In the genomic region with DNA sequence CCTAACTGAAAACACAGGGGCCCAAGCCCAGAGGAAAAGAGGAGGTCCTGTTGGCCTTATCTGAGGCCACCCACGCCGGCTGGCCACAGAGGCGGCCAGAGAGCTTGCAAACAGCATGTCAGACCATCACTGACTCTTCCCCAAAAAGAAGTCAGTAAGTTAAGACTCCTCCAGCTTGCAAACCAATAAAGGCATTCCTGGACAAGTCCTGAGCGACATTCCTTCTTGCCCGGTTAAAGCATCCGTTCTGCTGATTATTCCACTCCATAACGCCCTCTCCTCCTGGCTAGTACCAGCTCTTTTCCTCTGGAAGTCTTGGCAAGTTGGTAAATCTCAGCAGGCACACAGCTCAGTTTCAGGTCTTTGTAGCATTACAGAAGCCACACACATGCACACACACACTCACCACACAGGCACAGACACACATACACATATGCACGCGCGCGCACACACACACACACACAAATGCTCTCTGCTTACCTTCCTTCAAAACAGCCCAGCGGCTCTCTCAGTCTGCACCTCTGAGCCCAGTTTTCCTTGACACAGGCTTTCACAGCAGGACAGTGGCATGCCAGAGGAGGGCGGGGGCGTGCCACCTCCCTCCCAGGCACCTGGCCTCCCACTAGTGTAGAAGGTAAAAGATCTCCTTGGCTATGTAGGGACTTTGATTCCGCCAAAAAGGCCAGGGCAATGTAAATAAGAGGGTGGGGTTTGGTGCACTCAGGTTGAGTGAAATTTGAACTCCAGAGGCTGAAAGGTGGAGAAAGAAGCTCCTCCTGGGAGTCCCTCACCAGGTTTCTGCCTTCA, we compare ENCODE assay signal across 9 cellular contexts.
DNase-seq lines count a peak whose midpoint lies in the region; ATAC-seq and TF ChIP-seq lines count a peak whose summit lies in the region.
"Had no signal": no experiment of that assay in that cellular context is flagged by ENCODE, and none has a peak within 500 bp of the region (broad histone marks: within the 10 kb centered on the region; RNA-seq: fewer than 3 reads in every experiment).

No MANE protein-coding gene starts in this region.

- H3K9me3 Mint-ChIP-seq in nephron, result no peaks in the 10 kb centered on the region

- peaks cover 6% of the 10 kb centered on the region for H3K27me3 Mint-ChIP-seq in nephron (ENCODE audit: low read depth)

- peaks cover 29% of the 10 kb centered on the region for H3K36me3 Mint-ChIP-seq in nephron (ENCODE audit: low read depth)

- peaks cover 53% of the 10 kb centered on the region for H3K4me1 Mint-ChIP-seq in nephron

- peak in 1 of 6 experiments; percentile 10 for TF ChIP-seq CTCF in Peyer's patch (IDR thresholded peaks at IDR 0.05)
- no peak for TF ChIP-seq CTCF in fibroblast of pulmonary artery (IDR thresholded peaks at IDR 0.05; ENCODE audit: low read length, missing control alignments)
- no peak for TF ChIP-seq CTCF in nephron (IDR thresholded peaks at IDR 0.05; ENCODE audit: unreplicated experiment in 3 of 3)

- H3K4me3 Mint-ChIP-seq in nephron, result peak overlapping the region; percentile 20 to 40 (median 27)

- H3K27ac ChIP-seq in BLaER1 (no peak overlapping the region), Peyer's patch (peak overlapping the region in 3 of 4 donors; percentile 76 to 90 (median 83))

- no peak overlapping the region for H3K9ac ChIP-seq in BLaER1

- DNase-seq in Peyer's patch (peak in 2 of 3 donors; percentile 78 to 83), fibroblast of pulmonary artery (ENCODE audit: low read depth) (peak; percentile 59), NCI-H774 (lab: John Stamatoyannopoulos, UW) (no peak), midbrain (lab: John Stamatoyannopoulos, UW) (no peak)
- DNase-seq: NCI-H446 had no signal

- H3K4me1 ChIP-seq in BLaER1 (peaks cover 19% of the 10 kb centered on the region), Peyer's patch (peaks cover 0 to 43% (median 2%) of the 10 kb centered on the region in 4 donors)

- peaks cover 95% of the 10 kb centered on the region for H4K20me1 ChIP-seq in BLaER1

- no peak overlapping the region for H3K4me3 ChIP-seq in BLaER1
- H3K4me3 ChIP-seq in Peyer's patch, result peak overlapping the region in 3 of 4 donors; percentile 13 to 49 (median 48)
- H3K4me3 ChIP-seq in fibroblast of pulmonary artery (replicated peaks; ENCODE audit: low read depth, low read length), result no peak overlapping the region

- TF ChIP-seq POLR2A in Peyer's patch (IDR thresholded peaks at IDR 0.05), result peak; percentile 64 to 71

- H3K9me3 ChIP-seq in BLaER1, result no peaks in the 10 kb centered on the region
- no peaks in the 10 kb centered on the region for H3K9me3 ChIP-seq in Peyer's patch

- ATAC-seq in GM21528 (IDR thresholded peaks at IDR 0.05; ENCODE audit: low FRiP score, unreplicated experiment), result no peak
- ATAC-seq in GM19328 (IDR thresholded peaks at IDR 0.05; ENCODE audit: unreplicated experiment), result no peak

- H3K4me2 ChIP-seq in BLaER1, result peak overlapping the region; percentile 53

- peaks cover 15% of the 10 kb centered on the region; the same call in 1 of the 2 replicates for H3K36me3 ChIP-seq in BLaER1
- H3K36me3 ChIP-seq in Peyer's patch, result no peaks in the 10 kb centered on the region

- H3K27me3 ChIP-seq in BLaER1 (peaks cover 63% of the 10 kb centered on the region), Peyer's patch (no peaks in the 10 kb centered on the region)

- peak overlapping the region; percentile 77 to 86 (median 83) for H3K27ac Mint-ChIP-seq in nephron

Comparison
In these comparisons a context has a peak if more than half of its experiments do, and no peak if none do; other contexts are left out.
1. H3K4me3 ChIP-seq: peak in Peyer's patch (3 of 4); none in BLaER1 (single experiment) and fibroblast of pulmonary artery (single experiment).
2. DNase-seq: peak in Peyer's patch (2 of 3) and fibroblast of pulmonary artery (single experiment); none in NCI-H774 (single experiment) and midbrain (single experiment).